31 cellular contexts compared by ENCODE assay signal in the genomic region with DNA sequence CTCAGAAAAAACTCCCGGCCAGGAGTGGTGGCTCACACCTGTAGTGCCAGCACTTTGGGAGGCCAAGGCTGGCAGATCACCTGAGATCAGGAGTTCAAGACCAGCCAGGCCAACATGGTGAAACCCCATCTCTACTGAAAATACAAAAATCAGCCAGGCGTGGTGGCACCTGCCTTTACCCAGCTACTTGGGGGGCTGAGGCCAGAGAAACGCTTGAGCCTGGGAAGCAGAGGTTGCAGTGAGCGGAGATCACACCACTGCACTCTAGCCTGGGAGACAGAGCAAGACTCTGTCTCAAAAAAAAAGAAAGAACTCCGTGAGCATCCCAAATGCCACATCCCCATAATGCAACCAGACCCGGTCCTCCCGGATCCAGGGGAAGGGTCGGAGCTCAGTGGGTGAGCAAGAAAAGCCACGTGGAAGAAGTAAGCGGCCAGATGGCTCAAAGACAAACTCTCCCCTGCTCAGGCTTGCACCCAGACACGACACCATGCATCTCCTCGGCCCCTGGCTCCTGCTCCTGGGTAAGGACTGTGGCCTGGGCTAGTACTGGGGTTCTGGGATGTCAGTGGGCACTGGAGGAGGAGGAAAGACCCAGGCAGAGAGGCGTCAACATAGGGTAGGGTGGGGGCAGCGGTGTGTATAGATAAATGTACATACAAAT. TPM values are rescaled to one million over a fixed set of nuclear protein-coding genes. Genes with fewer than 3 reads are reported as not detected.
DNase-seq lines count a peak whose midpoint lies in the region; ATAC-seq, FAIRE-seq and TF ChIP-seq lines count a peak whose summit lies in the region.
"Had no signal": no experiment of that assay in that cellular context is flagged by ENCODE, and none has a peak within 500 bp of the region (broad histone marks: within the 10 kb centered on the region; RNA-seq: fewer than 3 reads in every experiment).

No MANE protein-coding gene starts in this region.

- no peak for TF ChIP-seq POLR2A in H1 (IDR thresholded peaks at IDR 0.05; ENCODE audit: control extremely low read depth in 1 of 2, low read depth in 2 of 2, low read length in 2 of 2)

- H2BK12ac ChIP-seq in H1 (ENCODE audit: low read depth, low read length), result no peak overlapping the region

- H2BK20ac ChIP-seq in H1 (ENCODE audit: low read length), result no peak overlapping the region

- FAIRE-seq in H1 (lab: Jason Lieb, UNC), result no peak
- FAIRE-seq: G401.6 had no signal

- DNase-seq in GM12865 (ENCODE audit: low read depth) (no peak), H1 (ENCODE audit: low read depth in 1 of 2, low spot score in 2 of 2) (no peak), RKO (ENCODE audit: low spot score) (no peak), NCI-H1417 (lab: John Stamatoyannopoulos, UW) (no peak)
- DNase-seq: activated CD4-positive, alpha-beta T cell treated with anti-CD3 and anti-CD28 coated beads, Interleukin-2, amount 50 U/mL, for 1 hour; activated effector memory CD4-positive, alpha-beta T cell treated with anti-CD3 and anti-CD28 coated beads, Interleukin-2, amount 50 U/mL, for 16 hours; activated naive CD8-positive, alpha-beta T cell treated with anti-CD3 and anti-CD28 coated beads, Interleukin-2, amount 10 ng/mL, durations not matched to agents 7 days and 5 days; activated T-cell treated with anti-CD3 and anti-CD28 coated beads, Interleukin-2, amount 50 U/mL, for 1 hour; C1 segment of cervical spinal cord; effector memory CD8-positive, alpha-beta T cell; hippocampal formation; IMR-90; left cardiac atrium; NCI-H1048; NCI-H1694; Peyer's patch; retina; stimulated activated CD8-positive, alpha-beta memory T cell treated with anti-CD3 and anti-CD28 coated beads, Interleukin-4, amount 100 ng/mL, for 48 hours; T1000 had no signal

- peaks cover 91% of the 10 kb centered on the region for H3K4me1 ChIP-seq in BLaER1
- H3K4me1 ChIP-seq in H1 (replicated peaks in 1 of 4; ENCODE audit: control insufficient read depth in 3 of 4, insufficient read depth in 4 of 4, low read length in 3 of 4), result no peaks in the 10 kb centered on the region; a peak in 1 of 7 replicates
- H3K4me1 ChIP-seq: ascending aorta, neural progenitor cell, parathyroid adenoma, tibial nerve had no signal

- H3K27me3 Mint-ChIP-seq in IgD-negative memory B cell, result no peaks in the 10 kb centered on the region

- peak overlapping the region; percentile 90 for H3K4me3 ChIP-seq in BLaER1
- peak overlapping the region; percentile 69 for H3K4me3 ChIP-seq in GM12865 (ENCODE audit: low read depth, low read length)
- H3K4me3 ChIP-seq in H1 (ENCODE audit: extremely low read depth in 1 of 4, insufficient read depth in 2 of 4, low read depth in 3 of 4, low read length in 4 of 4), result no peak overlapping the region
- H3K4me3 ChIP-seq: ascending aorta, neural progenitor cell, tibial nerve had no signal

- no peak overlapping the region for H3K56ac ChIP-seq in H1 (replicated peaks; ENCODE audit: insufficient read length, low read depth, low read length)

- peaks cover 29 to 60% (median 50%) of the 10 kb centered on the region in 3 donors for H3K4me1 Mint-ChIP-seq in IgD-negative memory B cell

- no peak overlapping the region for H4K5ac ChIP-seq in H1 (ENCODE audit: insufficient read length, low read depth, low read length)

- H3K27me3 ChIP-seq in BLaER1 (no peaks in the 10 kb centered on the region), H1 (replicated peaks in 1 of 4; ENCODE audit: control insufficient read depth in 3 of 4, extremely low read depth in 1 of 4, insufficient read depth in 3 of 4, low read length in 3 of 4) (no peaks in the 10 kb centered on the region)
- H3K27me3 ChIP-seq: ascending aorta, neural progenitor cell, Peyer's patch, tibial nerve had no signal

- H3K18ac ChIP-seq in H1 (ENCODE audit: extremely low read depth, low read length), result no peak overlapping the region

- no peaks in the 10 kb centered on the region for H3K23me2 ChIP-seq in H1 (ENCODE audit: low read depth, low read length)

- CTCF ChIA-PET in H1 (lab: Charles Lee; ENCODE audit: partially characterized antibody), result interaction anchor here (0.6 to 2.2 kb wide), 4 partner anchors 22 to 896 kb away, joined by 3 to 7 read pairs (median 4); a partner anchor contains a TSS

- no peak overlapping the region for H2BK15ac ChIP-seq in H1 (ENCODE audit: low read length)

- H3K79me1 ChIP-seq in H1 (ENCODE audit: low read depth, low read length), result no peaks in the 10 kb centered on the region

- TF ChIP-seq EP300 in H1 (IDR thresholded peaks at IDR 0.05; ENCODE audit: borderline replicate concordance in 1 of 2, low read depth in 2 of 2, low read length in 2 of 2), result no peak

- H3K36me3 Mint-ChIP-seq in IgD-negative memory B cell, result peaks cover 6% of the 10 kb centered on the region
- H3K36me3 Mint-ChIP-seq: activated naive CD8-positive, alpha-beta T cell treated with anti-CD3 and anti-CD28 coated beads, Interleukin-2, amount 10 ng/mL, durations not matched to agents 7 days and 5 days; neural progenitor cell had no signal

- H3K14ac ChIP-seq in H1 (ENCODE audit: insufficient read length), result no peak overlapping the region

- peak overlapping the region; percentile 88 to 98 (median 95) for H3K4me3 Mint-ChIP-seq in IgD-negative memory B cell
- H3K4me3 Mint-ChIP-seq: activated naive CD8-positive, alpha-beta T cell treated with anti-CD3 and anti-CD28 coated beads, Interleukin-2, amount 10 ng/mL, durations not matched to agents 7 days and 5 days; effector memory CD8-positive, alpha-beta T cell; neural progenitor cell had no signal

- H2BK5ac ChIP-seq in H1 (ENCODE audit: low read depth, low read length), result no peak overlapping the region

- H3K9me3 Mint-ChIP-seq in IgD-negative memory B cell, result no peaks in the 10 kb centered on the region
- H3K9me3 Mint-ChIP-seq: activated naive CD8-positive, alpha-beta T cell treated with anti-CD3 and anti-CD28 coated beads, Interleukin-2, amount 10 ng/mL, durations not matched to agents 7 days and 5 days; effector memory CD8-positive, alpha-beta T cell; neural progenitor cell had no signal

- no peak overlapping the region for H4K91ac ChIP-seq in H1 (replicated peaks; ENCODE audit: insufficient read length, low read length)

- peak overlapping the region; percentile 60 to 98 (median 85) for H3K27ac Mint-ChIP-seq in IgD-negative memory B cell
- H3K27ac Mint-ChIP-seq: effector memory CD8-positive, alpha-beta T cell; neural progenitor cell had no signal

- peaks cover 48% of the 10 kb centered on the region for H3K36me3 ChIP-seq in BLaER1
- no peaks in the 10 kb centered on the region for H3K36me3 ChIP-seq in H1 (ENCODE audit: control insufficient read depth in 2 of 4, insufficient read depth in 4 of 4, low read length in 3 of 4)
- H3K36me3 ChIP-seq: ascending aorta, neural progenitor cell, Peyer's patch, tibial nerve had no signal

- H4K20me1 ChIP-seq in BLaER1, result peaks cover 60% of the 10 kb centered on the region
- no peaks in the 10 kb centered on the region for H4K20me1 ChIP-seq in H1 (replicated peaks in 1 of 2; ENCODE audit: control insufficient read depth in 1 of 2, insufficient read depth in 2 of 2, low read length in 2 of 2)

- H3K9me3 ChIP-seq in BLaER1 (no peaks in the 10 kb centered on the region; the same call in 1 of the 2 replicates), H1 (ENCODE audit: insufficient read depth in 2 of 2, low read depth in 1 of 2, low read length in 1 of 2) (no peaks in the 10 kb centered on the region)
- H3K9me3 ChIP-seq: ascending aorta, Peyer's patch, tibial nerve had no signal

- peak overlapping the region; percentile 91 for H3K9ac ChIP-seq in BLaER1
- no peak overlapping the region for H3K9ac ChIP-seq in H1 (replicated peaks in 1 of 4; ENCODE audit: extremely low read depth in 1 of 4, low read depth in 3 of 4, low read length in 3 of 4)
- H3K9ac ChIP-seq: neural progenitor cell, parathyroid adenoma had no signal

- TF ChIP-seq CTCF in GM12865 (IDR thresholded peaks at IDR 0.05; ENCODE audit: insufficient read depth, low read depth, low read length, missing control alignments) (no peak), H1 (IDR thresholded peaks at IDR 0.05; ENCODE audit: control extremely low read depth in 1 of 3, insufficient read depth in 1 of 3, low read depth in 1 of 3, low read length in 3 of 3) (no peak)

- H4K8ac ChIP-seq in H1 (ENCODE audit: extremely low read depth, insufficient read depth, low read length), result peak overlapping the region; percentile 20

- peak overlapping the region; percentile 99 for H3K4me2 ChIP-seq in BLaER1
- no peak overlapping the region for H3K4me2 ChIP-seq in H1 (ENCODE audit: insufficient read depth in 1 of 2, low read depth in 2 of 2, low read length in 2 of 2)
- H3K4me2 ChIP-seq: neural progenitor cell had no signal

- ATAC-seq in HG02610 (IDR thresholded peaks at IDR 0.05; ENCODE audit: unreplicated experiment), result no peak
- no peak for ATAC-seq in HG03457 (IDR thresholded peaks at IDR 0.05; ENCODE audit: unreplicated experiment)
- ATAC-seq: effector memory CD8-positive, alpha-beta T cell; left cardiac atrium had no signal

- no peak overlapping the region for H3K4ac ChIP-seq in H1 (replicated peaks; ENCODE audit: insufficient read length, low read depth, low read length)

- no peak overlapping the region for H2AK5ac ChIP-seq in H1 (ENCODE audit: low read depth, low read length)

- no peak overlapping the region for H3K23ac ChIP-seq in H1 (ENCODE audit: insufficient read length)

- no peaks in the 10 kb centered on the region for H3K79me2 ChIP-seq in H1 (ENCODE audit: control insufficient read depth in 1 of 2, insufficient read depth in 2 of 2, low read length in 2 of 2)
- H3K79me2 ChIP-seq: parathyroid adenoma had no signal

- no peak overlapping the region for H2BK120ac ChIP-seq in H1 (replicated peaks; ENCODE audit: low read depth, low read length)

- no peak overlapping the region for H2AFZ ChIP-seq in H1 (ENCODE audit: low read length)
- H2AFZ ChIP-seq: neural progenitor cell, parathyroid adenoma had no signal

- WGBS in H1 (ENCODE audit: extremely low coverage in 1 of 2, insufficient coverage in 1 of 2, insufficient read length in 1 of 2, insufficient replicate concordance in 2 of 2, low coverage in 1 of 2, low lambda C conversion rate in 2 of 2, missing lambda C conversion rate in 1 of 2), 2 experiments, result 82% methylated on average over 14 of the region's 14 CpGs; no CpG with 5 or more reads in 1 of the 2 experiments

- POLR2A ChIA-PET in H1 (lab: Charles Lee; ENCODE audit: partially characterized antibody), result no interaction called here

- no peak for TF ChIP-seq RAD21 in H1 (IDR thresholded peaks at IDR 0.05 in 1 of 2, conservative IDR thresholded peaks at IDR 0.05 in 1 of 2; ENCODE audit: low read depth in 2 of 2, low read length in 2 of 2)

- H3K27ac ChIP-seq in BLaER1, result peak overlapping the region; percentile 92
- H3K27ac ChIP-seq in H1 (ENCODE audit: low read depth, low read length), result no peak overlapping the region
- H3K27ac ChIP-seq: ascending aorta, neural progenitor cell, parathyroid adenoma, tibial nerve, VCaP had no signal

RNA-seq across cellular contexts. Expression of a gene that starts 2.7 kb away (rescaled TPM):
- polyA plus RNA-seq in IgD-negative memory B cell (494 TPM), H1 (2011; rRNA removed) (0.06 and 0.42 TPM in 2 replicates)
- total RNA-seq in H1 (2021; fragmentation: NEBNext Ultra II Directional; extraction: Animal tissue kit (Norgen Biotek cat#: 25700)), result 0.54 and 0.60 TPM in 2 replicates
- 0.30 TPM for polyA plus RNA-seq in H1 (2011; cell fraction: cytosol; rRNA removed)
- 0.51 TPM for polyA plus RNA-seq in H1 (2011; cell fraction: nucleus; rRNA removed)
- 0.13 to 0.33 TPM (median 0.18 TPM) in 3 of 4 replicates, not detected in the other for polyA plus RNA-seq in H1 (2012, experiment 1 of 2)
- not detected for polyA plus RNA-seq in H1 (2012, experiment 2 of 2)
- 0.53 TPM for polyA plus RNA-seq in H1 (2013, experiment 1 of 2)
- 0.24 TPM for polyA plus RNA-seq in H1 (2013, experiment 2 of 2)
- 0.39 TPM in 1 of 2 replicates, not detected in the other for polyA minus RNA-seq in H1 (2011; rRNA and poly(A)+ RNA removed)
- not detected for polyA minus RNA-seq in H1 (2011; cell fraction: cytosol; rRNA and poly(A)+ RNA removed)
- polyA minus RNA-seq in H1 (2011; cell fraction: nucleus; rRNA and poly(A)+ RNA removed), result not detected
- total RNA-seq: lung microvascular endothelial cell had no signal

RNA-seq across cellular contexts. Expression of a gene that starts 16.0 kb away (rescaled TPM):
- polyA plus RNA-seq in IgD-negative memory B cell (0.24 TPM), H1 (2011; rRNA removed) (not detected in 2 replicates)
- total RNA-seq in H1 (2021; fragmentation: NEBNext Ultra II Directional; extraction: Animal tissue kit (Norgen Biotek cat#: 25700)), result not detected in 2 replicates
- not detected for polyA plus RNA-seq in H1 (2011; cell fraction: cytosol; rRNA removed)
- not detected for polyA plus RNA-seq in H1 (2011; cell fraction: nucleus; rRNA removed)
- not detected in 4 replicates for polyA plus RNA-seq in H1 (2012, experiment 1 of 2)
- not detected for polyA plus RNA-seq in H1 (2012, experiment 2 of 2)
- polyA plus RNA-seq in H1 (2013, experiment 1 of 2), result not detected
- not detected for polyA plus RNA-seq in H1 (2013, experiment 2 of 2)
- polyA minus RNA-seq in H1 (2011; rRNA and poly(A)+ RNA removed), result not detected in 2 replicates
- not detected for polyA minus RNA-seq in H1 (2011; cell fraction: cytosol; rRNA and poly(A)+ RNA removed)
- not detected for polyA minus RNA-seq in H1 (2011; cell fraction: nucleus; rRNA and poly(A)+ RNA removed)
- total RNA-seq: activated naive CD8-positive, alpha-beta T cell treated with anti-CD3 and anti-CD28 coated beads, Interleukin-2, amount 10 ng/mL, durations not matched to agents 7 days and 5 days; ascending aorta; IMR-90; left cardiac atrium; lung microvascular endothelial cell had no signal
- polyA plus RNA-seq: IMR-90 had no signal

RNA-seq across cellular contexts. Expression of a gene that starts 26.6 kb away (rescaled TPM):
- polyA plus RNA-seq in IgD-negative memory B cell, result not detected
- total RNA-seq in H1 (2021; fragmentation: NEBNext Ultra II Directional; extraction: Animal tissue kit (Norgen Biotek cat#: 25700)), result not detected in 2 replicates
- 0.24 TPM in 1 of 2 replicates, not detected in the other for polyA plus RNA-seq in H1 (2011; rRNA removed)
- polyA plus RNA-seq in H1 (2011; cell fraction: cytosol; rRNA removed), result 0.13 TPM
- polyA plus RNA-seq in H1 (2011; cell fraction: nucleus; rRNA removed), result 0.10 TPM
- polyA plus RNA-seq in H1 (2012, experiment 1 of 2), result not detected in 4 replicates
- polyA plus RNA-seq in H1 (2012, experiment 2 of 2), result not detected
- polyA plus RNA-seq in H1 (2013, experiment 1 of 2), result not detected
- not detected for polyA plus RNA-seq in H1 (2013, experiment 2 of 2)
- polyA minus RNA-seq in H1 (2011; rRNA and poly(A)+ RNA removed), result not detected in 2 replicates
- not detected for polyA minus RNA-seq in H1 (2011; cell fraction: cytosol; rRNA and poly(A)+ RNA removed)
- polyA minus RNA-seq in H1 (2011; cell fraction: nucleus; rRNA and poly(A)+ RNA removed), result not detected
- total RNA-seq: activated naive CD8-positive, alpha-beta T cell treated with anti-CD3 and anti-CD28 coated beads, Interleukin-2, amount 10 ng/mL, durations not matched to agents 7 days and 5 days; ascending aorta; epithelial cell of proximal tubule; IMR-90 had no signal
- polyA plus RNA-seq: IMR-90 had no signal

RNA-seq across cellular contexts. Expression of a gene that starts 39.2 kb away (rescaled TPM):
- polyA plus RNA-seq in IgD-negative memory B cell (not detected), H1 (2011; rRNA removed) (not detected in 2 replicates)
- total RNA-seq in H1 (2021; fragmentation: NEBNext Ultra II Directional; extraction: Animal tissue kit (Norgen Biotek cat#: 25700)), result not detected in 2 replicates
- not detected for polyA plus RNA-seq in H1 (2011; cell fraction: cytosol; rRNA removed)
- not detected for polyA plus RNA-seq in H1 (2011; cell fraction: nucleus; rRNA removed)
- not detected in 4 replicates for polyA plus RNA-seq in H1 (2012, experiment 1 of 2)
- polyA plus RNA-seq in H1 (2012, experiment 2 of 2), result not detected
- polyA plus RNA-seq in H1 (2013, experiment 1 of 2), result not detected
- not detected for polyA plus RNA-seq in H1 (2013, experiment 2 of 2)
- polyA minus RNA-seq in H1 (2011; rRNA and poly(A)+ RNA removed), result not detected in 2 replicates
- not detected for polyA minus RNA-seq in H1 (2011; cell fraction: cytosol; rRNA and poly(A)+ RNA removed)
- not detected for polyA minus RNA-seq in H1 (2011; cell fraction: nucleus; rRNA and poly(A)+ RNA removed)
- total RNA-seq: activated naive CD8-positive, alpha-beta T cell treated with anti-CD3 and anti-CD28 coated beads, Interleukin-2, amount 10 ng/mL, durations not matched to agents 7 days and 5 days; ascending aorta; epithelial cell of proximal tubule; IMR-90; left cardiac atrium; lung microvascular endothelial cell; tibial nerve had no signal
- polyA plus RNA-seq: IMR-90 had no signal

RNA-seq across cellular contexts. Expression of a gene that starts 39.7 kb away (rescaled TPM):
- polyA plus RNA-seq in IgD-negative memory B cell (0.25 TPM), H1 (2011; rRNA removed) (0.20 and 0.72 TPM in 2 replicates)
- 0.46 and 1.3 TPM in 2 replicates for total RNA-seq in H1 (2021; fragmentation: NEBNext Ultra II Directional; extraction: Animal tissue kit (Norgen Biotek cat#: 25700))
- polyA plus RNA-seq in H1 (2011; cell fraction: cytosol; rRNA removed), result 0.41 TPM
- polyA plus RNA-seq in H1 (2011; cell fraction: nucleus; rRNA removed), result 1.7 TPM
- 0.22 to 0.74 TPM (median 0.54 TPM) in 4 replicates for polyA plus RNA-seq in H1 (2012, experiment 1 of 2)
- polyA plus RNA-seq in H1 (2012, experiment 2 of 2), result 0.28 TPM
- 1.4 TPM for polyA plus RNA-seq in H1 (2013, experiment 1 of 2)
- polyA plus RNA-seq in H1 (2013, experiment 2 of 2), result 1.3 TPM
- 0.25 and 0.90 TPM in 2 replicates for polyA minus RNA-seq in H1 (2011; rRNA and poly(A)+ RNA removed)
- polyA minus RNA-seq in H1 (2011; cell fraction: cytosol; rRNA and poly(A)+ RNA removed), result not detected
- polyA minus RNA-seq in H1 (2011; cell fraction: nucleus; rRNA and poly(A)+ RNA removed), result not detected
- total RNA-seq: ascending aorta, epithelial cell of proximal tubule, IMR-90, left cardiac atrium, lung microvascular endothelial cell had no signal
- polyA plus RNA-seq: IMR-90 had no signal

Comparison
In these comparisons a context has a peak if more than half of its experiments do, and no peak if none do; other contexts are left out.
1. H3K4me3 ChIP-seq: peak in BLaER1 (single experiment) and GM12865 (single experiment); none in H1 (0 of 4).
2. RNA of a gene that starts 2.7 kb away (polyA plus RNA-seq): 494 TPM in IgD-negative memory B cell (single experiment); 0.06 to 0.53 TPM in H1; every median in the first group is over 100 times any median in the second.